Comparison of ENCODE assay signal across 9 cellular contexts in genomic region chr14:65958664-65959562, GRCh38.
A peak's percentile ranks its signal among the peaks of the same experiment; 100 is the strongest.
DNase-seq lines count a peak whose midpoint lies in the region; ATAC-seq and TF ChIP-seq lines count a peak whose summit lies in the region.
"Had no signal": no experiment of that assay in that cellular context is flagged by ENCODE, and none has a peak within 500 bp of the region (broad histone marks: within the 10 kb centered on the region; RNA-seq: fewer than 3 reads in every experiment).

No MANE protein-coding gene starts in this region.

- H3K36me3 ChIP-seq in HCT116 (ENCODE audit: control insufficient read depth in 1 of 2, insufficient read depth in 2 of 2, low read length in 2 of 2) (no peaks in the 10 kb centered on the region), upper lobe of right lung (no peaks in the 10 kb centered on the region)

- H3K27ac Mint-ChIP-seq in immature natural killer cell: peak overlapping the region in 1 of 6 donors; percentile 33
- H3K27ac Mint-ChIP-seq: CD8-positive, alpha-beta memory T cell had no signal

- H2AFZ ChIP-seq in HCT116 (ENCODE audit: low read depth, low read length, poor library complexity, severe bottlenecking): no peak overlapping the region

- H3K27ac ChIP-seq in HCT116 (ENCODE audit: low read depth, low read length): no peak overlapping the region
- H3K27ac ChIP-seq in upper lobe of right lung: no peak overlapping the region

- CTCF ChIA-PET in HCT116 (lab: Charles Lee): interaction anchor here (0.6 to 3.6 kb wide), 11 partner anchors 8 to 795 kb away, joined by 3 to 65 read pairs (median 6); partner anchors contain the start of gene FUT8

- H3K9me2 ChIP-seq in HCT116 (ENCODE audit: insufficient read depth): no peaks in the 10 kb centered on the region

- H3K27me3 Mint-ChIP-seq in immature natural killer cell (ENCODE audit: low read depth in 3 of 3): peaks cover 0 to 3% (median 2%) of the 10 kb centered on the region in 3 donors
- H3K27me3 Mint-ChIP-seq: CD8-positive, alpha-beta memory T cell had no signal

- no peak overlapping the region for H3K4me3 Mint-ChIP-seq in immature natural killer cell
- H3K4me3 Mint-ChIP-seq: CD8-positive, alpha-beta memory T cell had no signal

- no TSS peak for BruUV-seq in HCT116 (replicated peaks; lab: Mats Ljungman, UMichigan)

- H3K79me2 ChIP-seq in HCT116 (ENCODE audit: insufficient read depth, low read length): no peaks in the 10 kb centered on the region

- no peak for TF ChIP-seq POLR2A in HCT116 (IDR thresholded peaks at IDR 0.05; ENCODE audit: borderline replicate concordance, extremely low read depth, insufficient read depth, insufficient read length)

- POLR2A ChIA-PET in HCT116 (lab: Charles Lee): no interaction called here

- H3K4me1 Mint-ChIP-seq in immature natural killer cell: peaks cover 8 to 17% of the 10 kb centered on the region in 2 donors

- intact Hi-C loops in HCT116 (cut with micrococcal nuclease): loop anchor here (1.0 kb wide), 2 partner anchors 737 to 795 kb away; no protein-coding TSS in a partner anchor
- intact Hi-C loops in upper lobe of right lung (cut with DNase I): no loop called here

- H3K4me1 ChIP-seq in HCT116 (ENCODE audit: control insufficient read depth in 1 of 2, insufficient read depth in 2 of 2, low read length in 2 of 2) (no peaks in the 10 kb centered on the region), upper lobe of right lung (no peaks in the 10 kb centered on the region)

- no peak overlapping the region for H3K4me2 ChIP-seq in HCT116 (ENCODE audit: low read length)

- no peaks in the 10 kb centered on the region for H3K9me3 Mint-ChIP-seq in immature natural killer cell
- H3K9me3 Mint-ChIP-seq: CD8-positive, alpha-beta memory T cell had no signal

- DNase-seq in NCI-H2196 (lab: John Stamatoyannopoulos, UW; ENCODE audit: unreplicated experiment): peak; percentile 47
- DNase-seq in NCI-H2196 treated with DMSO at 0.1 percent for 48 hours (lab: John Stamatoyannopoulos, UW; ENCODE audit: unreplicated experiment): no peak
- DNase-seq in HCT116 (ENCODE audit: low read depth, low spot score): peak; percentile 15
- peak; percentile 7 to 52 for DNase-seq in NCI-H1930 (lab: John Stamatoyannopoulos, UW)
- no peak for DNase-seq in astrocyte of the cerebellum (ENCODE audit: low read depth)
- peak; percentile 29 to 52 (median 46) for DNase-seq in immature natural killer cell
- DNase-seq in upper lobe of right lung: no peak
- no peak for DNase-seq in NCI-H1048 (lab: John Stamatoyannopoulos, UW)

- H3K36me3 Mint-ChIP-seq in immature natural killer cell: no peaks in the 10 kb centered on the region
- H3K36me3 Mint-ChIP-seq: CD8-positive, alpha-beta memory T cell had no signal

- no peaks in the 10 kb centered on the region; the same call in 1 of the 2 replicates for H3K27me3 ChIP-seq in HCT116 (ENCODE audit: insufficient read depth, low read length)
- peaks cover 3% of the 10 kb centered on the region for H3K27me3 ChIP-seq in upper lobe of right lung

- TF ChIP-seq RAD21 in HCT116 (IDR thresholded peaks at IDR 0.05; ENCODE audit: low read depth): peak; percentile 62

- ATAC-seq in HCT116 (peak; percentile 62), upper lobe of right lung (peak; percentile 49)

- H3K4me3 ChIP-seq in HCT116 (replicated peaks in 1 of 2; ENCODE audit: low read depth in 1 of 2, low read length in 2 of 2): no peak overlapping the region
- no peak overlapping the region for H3K4me3 ChIP-seq in astrocyte of the cerebellum (ENCODE audit: low read depth, low read length)
- H3K4me3 ChIP-seq in upper lobe of right lung: no peak overlapping the region

- no peak overlapping the region for H3K9ac ChIP-seq in HCT116 (ENCODE audit: low read length)

- in situ Hi-C loops in astrocyte of the cerebellum (cut with HindIII; ENCODE audit: low sequenced_read_pairs): loop anchor here (25.0 kb wide), 1 partner anchor 797 kb away; no protein-coding TSS in a partner anchor

- RAD21 ChIA-PET in HCT116 (lab: Charles Lee; ENCODE audit: low non-redundant PET in 1 of 2, low total read pairs in 2 of 2, uncharacterized antibody in 2 of 2, unreplicated experiment in 2 of 2): interaction anchor here in 1 of 2 experiments (0.9 kb wide), 1 partner anchor 795 kb away, joined by 4 read pairs; no protein-coding TSS in a partner anchor

- no peaks in the 10 kb centered on the region for H4K20me1 ChIP-seq in HCT116 (ENCODE audit: insufficient read depth)

- peak; percentile 23 to 63 (median 42); a peak in 3 of 6 replicates for TF ChIP-seq CTCF in HCT116 (IDR thresholded peaks at IDR 0.05 in 2 of 3, conservative IDR thresholded peaks at IDR 0.05 in 1 of 3; ENCODE audit: borderline replicate concordance in 1 of 3, insufficient read depth in 1 of 3, low read depth in 2 of 3, low read length in 2 of 3)
- peak; percentile 32 for TF ChIP-seq CTCF in astrocyte of the cerebellum (IDR thresholded peaks at IDR 0.05; ENCODE audit: low read depth, low read length, missing control alignments)
- peak; percentile 53 for TF ChIP-seq CTCF in upper lobe of right lung (IDR thresholded peaks at IDR 0.05)

- H3K9me3 ChIP-seq in HCT116 (ENCODE audit: control insufficient read depth in 1 of 2, insufficient read depth in 1 of 2, low read depth in 1 of 2, low read length in 2 of 2) (no peaks in the 10 kb centered on the region), upper lobe of right lung (no peaks in the 10 kb centered on the region)

TF ChIP-seq in HCT116, 20 proteins besides CTCF, POLR2A, EP300 and RAD21:
- no peak for TF ChIP-seq CEBPB (IDR thresholded peaks at IDR 0.05; ENCODE audit: low read depth)
- no peak for TF ChIP-seq ELF1 (IDR thresholded peaks at IDR 0.05; ENCODE audit: borderline replicate concordance, low read depth)
- no peak for TF ChIP-seq EZH2phosphoT487 (IDR thresholded peaks at IDR 0.05; ENCODE audit: borderline replicate concordance)
- no peak for TF ChIP-seq MAX (IDR thresholded peaks at IDR 0.05)

Comparison
In these comparisons a context has a peak if more than half of its experiments do, and no peak if none do; other contexts are left out.
1. DNase-seq: peak in NCI-H2196 (single experiment), HCT116 (single experiment), NCI-H1930 (2 of 2) and immature natural killer cell (3 of 3); none in NCI-H2196 treated with DMSO at 0.1 percent for 48 hours (single experiment), astrocyte of the cerebellum (single experiment), upper lobe of right lung (single experiment) and NCI-H1048 (single experiment).
2. Peak in every context shown above with its lines, with median percentiles within 50 percentile points of each other: CTCF ChIP-seq.